ENCODE assay signal across 10 cellular contexts in the genomic region with DNA sequence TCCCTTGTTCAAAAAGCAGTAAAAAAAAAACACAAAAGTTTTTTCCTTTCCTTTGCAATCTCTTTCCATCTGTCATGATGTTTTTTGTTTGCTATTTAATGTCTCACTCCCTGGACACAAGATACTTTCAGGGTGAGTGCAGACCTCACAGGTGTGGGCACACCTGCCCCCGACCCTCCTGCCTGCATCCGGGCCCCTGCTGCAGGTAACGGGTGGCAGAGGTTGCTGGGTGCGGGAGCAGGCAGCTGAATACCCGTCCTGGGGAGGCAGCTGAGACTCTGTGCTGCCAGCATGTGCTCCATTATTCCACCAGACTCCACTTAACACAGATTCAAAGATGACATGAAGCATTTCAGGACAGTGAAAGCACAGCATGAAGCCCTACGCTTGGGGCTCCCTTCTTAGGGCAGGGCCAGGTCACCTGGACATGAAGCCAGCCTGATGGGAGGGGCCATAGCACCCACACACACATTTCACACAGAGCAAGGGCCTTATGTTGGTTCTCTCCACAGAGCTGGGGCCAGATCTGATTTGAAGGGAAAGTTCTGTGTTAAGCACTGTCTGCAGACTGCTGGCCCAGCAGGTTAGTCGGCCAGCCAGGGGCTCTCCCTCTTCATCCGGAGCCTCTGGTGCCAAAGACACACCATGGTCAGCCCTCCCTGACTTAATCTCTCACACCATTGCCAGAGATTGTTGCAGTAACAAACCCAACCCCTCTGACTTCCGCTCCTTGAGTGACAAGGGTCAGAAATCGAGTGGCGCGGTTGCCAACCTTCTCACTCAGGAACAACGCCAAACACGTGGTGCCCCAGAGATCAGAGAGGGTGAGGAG. TPM values are rescaled to one million over a fixed set of nuclear protein-coding genes. Genes with fewer than 3 reads are reported as not detected.
DNase-seq lines count a peak whose midpoint lies in the region; ATAC-seq, FAIRE-seq and TF ChIP-seq lines count a peak whose summit lies in the region.
"Had no signal": no experiment of that assay in that cellular context is flagged by ENCODE, and none has a peak within 500 bp of the region (broad histone marks: within the 10 kb centered on the region; RNA-seq: fewer than 3 reads in every experiment).

No MANE protein-coding gene starts in this region.

- H3K9me3 ChIP-seq in astrocyte (ENCODE audit: insufficient read depth, low read depth, low read length) (no peaks in the 10 kb centered on the region), lower lobe of right lung (no peaks in the 10 kb centered on the region)

- H3K4me2 ChIP-seq in astrocyte (ENCODE audit: low read length): no peak overlapping the region

- no peaks in the 10 kb centered on the region for H3K9me3 Mint-ChIP-seq in astrocyte (ENCODE audit: unreplicated experiment)
- H3K9me3 Mint-ChIP-seq in stimulated activated naive B cell treated with anti-CD40 and anti-IgM and Interleukin-4, amounts not matched to agents 10 μg/mL and 1 μg/mL and 100 μg/mL, for 72 hours: no peaks in the 10 kb centered on the region

- H3K9ac ChIP-seq in astrocyte (ENCODE audit: low read length): no peak overlapping the region

- H3K36me3 Mint-ChIP-seq in astrocyte (ENCODE audit: low read depth, unreplicated experiment): peaks cover 20% of the 10 kb centered on the region
- peaks cover 16 to 46% of the 10 kb centered on the region in 2 donors for H3K36me3 Mint-ChIP-seq in stimulated activated naive B cell treated with anti-CD40 and anti-IgM and Interleukin-4, amounts not matched to agents 10 μg/mL and 1 μg/mL and 100 μg/mL, for 72 hours

- H3K4me3 ChIP-seq in astrocyte (ENCODE audit: insufficient read depth, low read depth, low read length): no peak overlapping the region
- no peak overlapping the region for H3K4me3 ChIP-seq in lower lobe of right lung
- H3K4me3 ChIP-seq: dorsolateral prefrontal cortex had no signal

- ATAC-seq in lower lobe of right lung: peak; percentile 69 to 70
- no peak for ATAC-seq in stimulated activated naive B cell treated with anti-CD40 and anti-IgM and Interleukin-4, amounts not matched to agents 10 μg/mL and 1 μg/mL and 100 μg/mL, for 72 hours (replicated peaks)
- no peak for ATAC-seq in GM19455 (IDR thresholded peaks at IDR 0.05; ENCODE audit: unreplicated experiment)

- intact Hi-C loops in lower lobe of right lung (cut with DNase I): no loop called here

- H4K20me1 ChIP-seq in astrocyte (ENCODE audit: insufficient read depth, low read length): peaks cover 97% of the 10 kb centered on the region

- peak overlapping the region; percentile 41 for H3K27ac Mint-ChIP-seq in astrocyte (ENCODE audit: unreplicated experiment)
- H3K27ac Mint-ChIP-seq in stimulated activated naive B cell treated with anti-CD40 and anti-IgM and Interleukin-4, amounts not matched to agents 10 μg/mL and 1 μg/mL and 100 μg/mL, for 72 hours: peak overlapping the region; percentile 75

- no peaks in the 10 kb centered on the region for H3K27me3 Mint-ChIP-seq in astrocyte (ENCODE audit: low read depth, unreplicated experiment)
- no peaks in the 10 kb centered on the region for H3K27me3 Mint-ChIP-seq in stimulated activated naive B cell treated with anti-CD40 and anti-IgM and Interleukin-4, amounts not matched to agents 10 μg/mL and 1 μg/mL and 100 μg/mL, for 72 hours

- no peak overlapping the region for H3K4me3 Mint-ChIP-seq in astrocyte (ENCODE audit: unreplicated experiment)
- no peak overlapping the region for H3K4me3 Mint-ChIP-seq in stimulated activated naive B cell treated with anti-CD40 and anti-IgM and Interleukin-4, amounts not matched to agents 10 μg/mL and 1 μg/mL and 100 μg/mL, for 72 hours

- H3K27ac ChIP-seq in astrocyte (ENCODE audit: low read depth, low read length): no peak overlapping the region
- peak overlapping the region; percentile 65 for H3K27ac ChIP-seq in lower lobe of right lung

- no peak for FAIRE-seq in astrocyte (lab: Jason Lieb, UNC)

- peak; percentile 19 for DNase-seq in MV-4-11 (lab: John Stamatoyannopoulos, UW)
- no peak for DNase-seq in astrocyte (ENCODE audit: low read depth)
- peak; percentile 84 for DNase-seq in lower lobe of right lung
- no peak for DNase-seq in stimulated activated naive B cell treated with anti-CD40 and anti-IgM and Interleukin-4, amounts not matched to agents 10 μg/mL and 1 μg/mL and 100 μg/mL, for 72 hours
- DNase-seq in NCI-H1048 (lab: John Stamatoyannopoulos, UW): no peak
- DNase-seq in stimulated activated naive CD4-positive, alpha-beta T cell (lab: John Stamatoyannopoulos, UW): no peak
- DNase-seq: activated CD4-positive, CD25-positive, alpha-beta regulatory T cell treated with anti-CD3 and anti-CD28 coated beads, Interleukin-2, amount 50 U/mL, for 72 hours; dorsolateral prefrontal cortex; GOT3 had no signal

- peaks cover 100% of the 10 kb centered on the region for H3K79me2 ChIP-seq in astrocyte (ENCODE audit: insufficient read depth, low read length)

- H3K4me1 ChIP-seq in astrocyte (ENCODE audit: insufficient read depth, low read length): peaks cover 59% of the 10 kb centered on the region
- peaks cover 71% of the 10 kb centered on the region for H3K4me1 ChIP-seq in lower lobe of right lung

- H2AFZ ChIP-seq in astrocyte (ENCODE audit: low read depth, low read length): no peak overlapping the region

- H3K36me3 ChIP-seq in astrocyte (ENCODE audit: insufficient read depth, low read length) (peaks cover 4% of the 10 kb centered on the region), lower lobe of right lung (peaks cover 5% of the 10 kb centered on the region)

- H3K27me3 ChIP-seq in astrocyte (ENCODE audit: insufficient read depth, low read length): no peaks in the 10 kb centered on the region
- no peaks in the 10 kb centered on the region for H3K27me3 ChIP-seq in lower lobe of right lung (ENCODE audit: low read depth)
- H3K27me3 ChIP-seq: dorsolateral prefrontal cortex had no signal

- TF ChIP-seq CTCF in astrocyte (IDR thresholded peaks at IDR 0.05; ENCODE audit: insufficient read depth, low read depth, low read length) (no peak), lower lobe of right lung (IDR thresholded peaks at IDR 0.05) (no peak)

- peaks cover 37% of the 10 kb centered on the region for H3K4me1 Mint-ChIP-seq in astrocyte (ENCODE audit: low read depth, unreplicated experiment)
- H3K4me1 Mint-ChIP-seq in stimulated activated naive B cell treated with anti-CD40 and anti-IgM and Interleukin-4, amounts not matched to agents 10 μg/mL and 1 μg/mL and 100 μg/mL, for 72 hours: peaks cover 52 to 82% of the 10 kb centered on the region in 2 donors

RNA-seq across cellular contexts. Expression of gene NEK6, which starts 13.0 kb away (rescaled TPM):
- 55.7 and 76.8 TPM in 2 replicates for total RNA-seq in astrocyte
- 125 TPM for total RNA-seq in lower lobe of right lung

Comparison
In these comparisons a context has a peak if more than half of its experiments do, and no peak if none do; other contexts are left out.
1. DNase-seq: peak in MV-4-11 (single experiment) and lower lobe of right lung (single experiment); none in astrocyte (single experiment), stimulated activated naive B cell treated with anti-CD40 and anti-IgM and Interleukin-4, amounts not matched to agents 10 μg/mL and 1 μg/mL and 100 μg/mL, for 72 hours (single experiment), NCI-H1048 (single experiment) and stimulated activated naive CD4-positive, alpha-beta T cell (0 of 6).
2. ATAC-seq: peak in lower lobe of right lung (2 of 2); none in stimulated activated naive B cell treated with anti-CD40 and anti-IgM and Interleukin-4, amounts not matched to agents 10 μg/mL and 1 μg/mL and 100 μg/mL, for 72 hours (0 of 2) and GM19455 (single experiment).